11 cellular contexts compared by ENCODE assay signal in the genomic region with DNA sequence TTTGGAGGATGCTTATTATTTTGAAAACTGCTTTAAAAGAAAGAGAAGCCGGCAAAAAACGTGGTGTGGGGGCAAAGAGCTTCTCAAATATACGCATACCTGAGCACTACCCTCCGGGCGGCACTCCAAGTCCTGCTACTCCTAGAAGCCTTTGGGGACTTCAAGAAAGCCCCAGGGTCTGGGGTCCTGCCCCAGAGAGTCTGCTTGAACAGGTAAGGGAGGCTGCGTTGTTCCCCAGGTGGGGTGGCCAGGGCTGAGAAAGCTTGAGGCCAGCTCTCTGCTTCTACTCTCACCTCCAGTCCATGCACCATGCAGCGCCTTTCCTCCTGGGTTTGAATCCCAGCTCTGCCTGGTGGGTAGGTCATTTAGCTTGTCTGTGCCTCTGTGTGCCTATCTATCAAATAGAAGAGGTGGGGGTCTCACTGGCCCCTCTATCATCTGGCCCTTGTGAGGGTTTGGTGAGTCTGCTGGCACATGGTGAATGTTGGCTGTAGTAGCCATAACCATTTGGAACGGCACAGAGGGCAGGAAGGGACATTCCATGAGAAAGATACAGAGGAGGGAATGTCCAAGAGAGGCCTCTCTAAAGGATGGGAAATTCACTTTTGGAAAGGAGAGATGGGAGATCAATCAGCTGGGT. TPM values are rescaled to one million over a fixed set of nuclear protein-coding genes. Genes with fewer than 3 reads are reported as not detected.
"Had no signal": no experiment of that assay in that cellular context is flagged by ENCODE, and none has a peak within 500 bp of the region (broad histone marks: within the 10 kb centered on the region; RNA-seq: fewer than 3 reads in every experiment).

No MANE protein-coding gene starts in this region.

- ATAC-seq: activated CD4-positive, alpha-beta T cell treated with anti-CD3 and anti-CD28 coated beads for 36 hours; heart right ventricle; SK-N-SH treated with all-trans-retinoic acid at 6 μM for 48 hours; T-cell; WTC11 had no signal

- DNase-seq: activated CD4-positive, alpha-beta memory T cell treated with anti-CD3 and anti-CD28 coated beads, Interleukin-2, amount 10 ng/mL, durations not matched to agents 7 days and 5 days; activated CD4-positive, alpha-beta T cell treated with anti-CD3 and anti-CD28 coated beads for 36 hours; activated naive CD4-positive, alpha-beta T cell treated with anti-CD3 and anti-CD28 coated beads for 36 hours; activated T-cell treated with anti-CD3 and anti-CD28 coated beads, Interleukin-2, amount 50 U/mL, for 24 hours; central memory CD4-positive, alpha-beta T cell; esophagus squamous epithelium; T-cell; transverse colon had no signal

RNA-seq across cellular contexts. Expression of a gene that starts 19.5 kb away (rescaled TPM):
- total RNA-seq: activated CD4-positive, alpha-beta memory T cell treated with anti-CD3 and anti-CD28 coated beads, Interleukin-2, amount 10 ng/mL, durations not matched to agents 7 days and 5 days had no signal
